8 cellular contexts compared by ENCODE assay signal in the genomic region with DNA sequence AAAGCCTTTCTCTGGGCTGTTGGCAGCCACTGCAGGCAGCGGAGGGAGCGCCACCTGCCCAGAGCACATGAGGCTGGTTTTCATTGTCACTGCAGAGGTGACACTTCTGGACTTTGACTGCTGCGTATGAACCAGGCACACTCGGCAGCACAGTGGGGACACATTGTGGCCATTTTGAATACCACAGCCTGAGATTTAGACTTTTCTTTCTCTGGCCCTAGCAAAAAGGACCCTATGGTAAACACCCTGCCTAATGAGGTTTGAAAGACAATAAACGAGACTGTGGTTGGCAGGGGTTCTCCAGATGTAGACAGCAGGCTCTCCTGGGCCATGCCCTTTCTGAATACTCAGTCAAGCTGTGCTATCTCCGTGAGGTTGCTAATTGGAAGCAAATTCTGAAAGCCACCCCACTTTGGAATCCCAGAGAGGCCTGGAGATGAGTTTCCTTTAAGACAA. TPM values are rescaled to one million over a fixed set of nuclear protein-coding genes. Genes with fewer than 3 reads are reported as not detected.
DNase-seq lines count a peak whose midpoint lies in the region; ATAC-seq and TF ChIP-seq lines count a peak whose summit lies in the region.

No MANE protein-coding gene starts in this region.

- no peaks in the 10 kb centered on the region for H3K9me3 Mint-ChIP-seq in type B pancreatic cell

- peak; percentile 57 for DNase-seq in EH (ENCODE audit: low read depth)
- DNase-seq in NAMALWA (ENCODE audit: low spot score): peak; percentile 86
- peak; percentile 52 for DNase-seq in SHP77 treated with DMSO at 0.1 percent for 48 hours (lab: John Stamatoyannopoulos, UW)
- DNase-seq in dermis microvascular lymphatic vessel endothelial cell (ENCODE audit: low read depth in 2 of 2): peak; percentile 48 to 57
- peak; percentile 80 for DNase-seq in medulla oblongata (ENCODE audit: extremely low spot score)
- no peak for DNase-seq in type B pancreatic cell (ENCODE audit: extremely low spot score, unreplicated experiment)

- TF ChIP-seq CTCF in type B pancreatic cell (conservative IDR thresholded peaks at IDR 0.05): peak; percentile 85

- peaks cover 16% of the 10 kb centered on the region for H3K4me1 Mint-ChIP-seq in type B pancreatic cell (ENCODE audit: unreplicated experiment)

- peaks cover 3% of the 10 kb centered on the region for H3K36me3 Mint-ChIP-seq in type B pancreatic cell

- ATAC-seq in GM21526 (IDR thresholded peaks at IDR 0.05; ENCODE audit: low FRiP score, unreplicated experiment) (peak; percentile 82), GM21423 (IDR thresholded peaks at IDR 0.05; ENCODE audit: unreplicated experiment) (no peak)

- no peak overlapping the region for H3K27ac Mint-ChIP-seq in type B pancreatic cell

- no peak overlapping the region for H3K4me3 Mint-ChIP-seq in type B pancreatic cell

- peaks cover 8% of the 10 kb centered on the region for H3K27me3 Mint-ChIP-seq in type B pancreatic cell

RNA-seq across cellular contexts. Expression of a gene that starts 12.0 kb away (rescaled TPM):
- not detected in 2 replicates for total RNA-seq in dermis microvascular lymphatic vessel endothelial cell
- total RNA-seq in type B pancreatic cell (ENCODE audit: low replicate concordance): 1.8 and 9.4 TPM in 2 replicates

RNA-seq across cellular contexts. Expression of a gene that starts 23.5 kb away (rescaled TPM):
- total RNA-seq in dermis microvascular lymphatic vessel endothelial cell (1.4 and 5.6 TPM in 2 replicates), type B pancreatic cell (ENCODE audit: low replicate concordance) (11.0 and 14.1 TPM in 2 replicates)
